Comparison of ENCODE assay signal across 22 cellular contexts in the genomic region with DNA sequence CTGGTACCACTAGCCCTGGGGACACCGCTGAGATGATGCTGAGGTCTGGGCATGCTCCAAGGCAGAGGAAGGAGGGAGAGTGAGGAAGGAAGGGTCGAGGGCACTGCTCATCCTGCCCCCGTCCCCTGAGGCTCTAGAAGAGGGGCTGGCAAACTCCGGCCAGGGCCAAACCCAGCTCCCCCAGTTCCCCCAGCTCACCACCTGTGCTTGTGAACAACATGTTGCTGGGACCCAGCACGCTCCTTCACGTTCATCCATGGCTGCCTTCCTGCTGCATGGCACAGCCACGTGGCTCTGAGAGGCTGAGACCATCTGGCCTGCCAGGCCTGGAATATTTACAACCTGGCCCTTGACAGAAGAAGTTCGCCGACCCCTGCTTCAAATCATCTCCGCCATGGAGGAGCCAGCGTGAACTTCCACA.
"Had no signal": no experiment of that assay in that cellular context is flagged by ENCODE, and none has a peak within 500 bp of the region (broad histone marks: within the 10 kb centered on the region; RNA-seq: fewer than 3 reads in every experiment).

No MANE protein-coding gene starts in this region.

- H3K36me3 ChIP-seq: ascending aorta, cardiac muscle cell, esophagus muscularis mucosa, right lobe of liver, thoracic aorta had no signal

- H3K4me1 ChIP-seq: ascending aorta, esophagus muscularis mucosa, foreskin keratinocyte, right lobe of liver had no signal

- H3K4me3 ChIP-seq: ascending aorta, cardiac muscle cell, esophagus muscularis mucosa, right lobe of liver, thoracic aorta had no signal

- H3K9me3 ChIP-seq: ascending aorta, esophagus muscularis mucosa, right lobe of liver, thoracic aorta had no signal

- H3K27me3 ChIP-seq: ascending aorta, foreskin keratinocyte, right lobe of liver had no signal

- H3K27ac ChIP-seq: ascending aorta, cardiac muscle cell, esophagus muscularis mucosa, foreskin keratinocyte, right lobe of liver, thoracic aorta had no signal

- ATAC-seq: foreskin keratinocyte; right lobe of liver; stimulated activated naive CD8-positive, alpha-beta T cell treated with anti-CD3 and anti-CD28 coated beads, Interleukin-15, Interleukin-2, amounts not matched to agents 100 U/mL and 50 U/mL, for 24 hours; T-helper 17 cell had no signal

- DNase-seq: activated CD4-positive, alpha-beta memory T cell treated with anti-CD3 and anti-CD28 coated beads for 36 hours; activated CD4-positive, alpha-beta T cell treated with anti-CD3 and anti-CD28 coated beads, Interleukin-2, amount 10 ng/mL, durations not matched to agents 24 days and 14 days; activated CD4-positive, CD25-positive, alpha-beta regulatory T cell treated with anti-CD3 and anti-CD28 coated beads, Interleukin-2, amount 50 U/mL, for 72 hours; activated CD8-positive, alpha-beta memory T cell treated with anti-CD3 and anti-CD28 coated beads, Interleukin-2, amount 50 U/mL, for 4 hours; activated gamma-delta T cell; activated naive CD4-positive, alpha-beta T cell treated with anti-CD3 and anti-CD28 coated beads, Interleukin-2, amount 10 ng/mL, durations not matched to agents 7 days and 5 days; activated naive CD8-positive, alpha-beta T cell treated with anti-CD3 and anti-CD28 coated beads, Interleukin-2, amount 10 ng/mL, durations not matched to agents 7 days and 5 days; activated T-cell treated with anti-CD3 and anti-CD28 coated beads, Interleukin-2, amount 50 U/mL, for 1 hour; effector CD4-positive, alpha-beta T cell; foreskin keratinocyte; naive B cell; occipital lobe; stimulated activated CD4-positive, alpha-beta T cell treated with anti-CD3 and anti-CD28 coated beads, Interleukin-4, amount 100 ng/mL, for 1 hour; stimulated activated naive CD8-positive, alpha-beta T cell treated with anti-CD3 and anti-CD28 coated beads, Interleukin-15, Interleukin-2, amounts not matched to agents 100 U/mL and 50 U/mL, for 24 hours; T-helper 17 cell; T1000; trophoblast cell had no signal
